In genomic region chr15:33561407-33561806, GRCh38 we compare ENCODE assay signal across 2 cellular contexts.
TF ChIP-seq lines count a peak whose summit lies in the region.

No MANE protein-coding gene starts in this region.

TF ChIP-seq in IMR-90, 13 proteins besides CTCF, POLR2A, EP300 and RAD21:
- TF ChIP-seq RCOR1 (IDR thresholded peaks at IDR 0.05; ENCODE audit: insufficient replicate concordance, low read length) (no peak), CEBPB (IDR thresholded peaks at IDR 0.05; ENCODE audit: low read depth, low read length) (peak; percentile 57; the same call in 1 of the 2 replicates)

TF ChIP-seq in H1, 55 proteins besides CTCF, POLR2A, EP300 and RAD21:
- peak; percentile 95 for TF ChIP-seq CEBPB (IDR thresholded peaks at IDR 0.05; ENCODE audit: low read depth, low read length)
- no peak for TF ChIP-seq YY1 (IDR thresholded peaks at IDR 0.05; ENCODE audit: low read depth, low read length)
- TF ChIP-seq SUZ12 (IDR thresholded peaks at IDR 0.05; ENCODE audit: low read length), result no peak
- no peak for TF ChIP-seq CHD7 (IDR thresholded peaks at IDR 0.05; ENCODE audit: insufficient replicate concordance, low read length)
- no peak for TF ChIP-seq CREB1 (IDR thresholded peaks at IDR 0.05)
- TF ChIP-seq TCF12 (IDR thresholded peaks at IDR 0.05; ENCODE audit: low read depth, low read length), result peak; percentile 75
- TF ChIP-seq TAF1 (IDR thresholded peaks at IDR 0.05; ENCODE audit: low read depth, low read length), result no peak
- no peak for TF ChIP-seq SIRT6 (IDR thresholded peaks at IDR 0.05; ENCODE audit: low read length)
- TF ChIP-seq TEAD4 (IDR thresholded peaks at IDR 0.05; ENCODE audit: low read depth, low read length), result peak; percentile 48; the same call in 1 of the 2 replicates
- TF ChIP-seq CBX8 (IDR thresholded peaks at IDR 0.05; ENCODE audit: borderline replicate concordance, low read depth, low read length), result no peak
- TF ChIP-seq POU5F1 (IDR thresholded peaks at IDR 0.05; ENCODE audit: low read depth, low read length), result no peak
- no peak for TF ChIP-seq RNF2 (IDR thresholded peaks at IDR 0.05; ENCODE audit: borderline replicate concordance, low read depth, low read length, missing control alignments, poor library complexity, severe bottlenecking)
- TF ChIP-seq MAFK (IDR thresholded peaks at IDR 0.05; ENCODE audit: low read depth, low read length), result no peak
TF ChIP-seq in H1: peak in this region for 3.
